In genomic region chr5:171635846-171636245, GRCh38 we compare ENCODE assay signal across 25 cellular contexts.
DNase-seq lines count a peak whose midpoint lies in the region; ATAC-seq and TF ChIP-seq lines count a peak whose summit lies in the region.
"Had no signal": no experiment of that assay in that cellular context is flagged by ENCODE, and none has a peak within 500 bp of the region (broad histone marks: within the 10 kb centered on the region; RNA-seq: fewer than 3 reads in every experiment).

No MANE protein-coding gene starts in this region.

- TF ChIP-seq POLR2A in right lobe of liver (IDR thresholded peaks at IDR 0.05), result no peak

- no peaks in the 10 kb centered on the region for H3K36me3 Mint-ChIP-seq in central memory CD8-positive, alpha-beta T cell (ENCODE audit: insufficient read depth)
- H3K36me3 Mint-ChIP-seq: CD14-positive monocyte; CD4-positive, alpha-beta memory T cell; CD4-positive, CD25-positive, alpha-beta regulatory T cell; CD8-positive, alpha-beta memory T cell had no signal

- H3K4me3 Mint-ChIP-seq in central memory CD8-positive, alpha-beta T cell, result no peak overlapping the region
- H3K4me3 Mint-ChIP-seq: CD14-positive monocyte; CD4-positive, alpha-beta memory T cell; CD4-positive, CD25-positive, alpha-beta regulatory T cell; CD8-positive, alpha-beta memory T cell had no signal

- H3K4me1 ChIP-seq in HEK293 (ENCODE audit: control insufficient read depth, insufficient read depth, low read length), result no peaks in the 10 kb centered on the region; the same call in 1 of the 2 replicates
- H3K4me1 ChIP-seq in neutrophil (ENCODE audit: control insufficient read depth in 1 of 2, insufficient read depth in 1 of 2, low read depth in 1 of 2, low read length in 1 of 2), result peaks cover 47 to 53% of the 10 kb centered on the region in 2 experiments
- no peaks in the 10 kb centered on the region for H3K4me1 ChIP-seq in aorta (ENCODE audit: control insufficient read depth in 1 of 2, insufficient read depth in 2 of 2, low read length in 2 of 2)
- H3K4me1 ChIP-seq in right lobe of liver, result no peaks in the 10 kb centered on the region
- no peaks in the 10 kb centered on the region for H3K4me1 ChIP-seq in foreskin keratinocyte
- H3K4me1 ChIP-seq: BE2C had no signal

- H3K9me3 ChIP-seq in HEK293 (ENCODE audit: control insufficient read depth, insufficient read depth, low read depth, low read length) (no peaks in the 10 kb centered on the region), neutrophil (no peaks in the 10 kb centered on the region), aorta (ENCODE audit: control insufficient read depth, low read length) (no peaks in the 10 kb centered on the region), right lobe of liver (no peaks in the 10 kb centered on the region)
- H3K9me3 ChIP-seq: BE2C, BLaER1 had no signal

- H3K27me3 Mint-ChIP-seq in central memory CD8-positive, alpha-beta T cell, result peaks cover 67% of the 10 kb centered on the region

- H3K27ac Mint-ChIP-seq in central memory CD8-positive, alpha-beta T cell (ENCODE audit: low read depth), result peak overlapping the region; percentile 67
- H3K27ac Mint-ChIP-seq: CD4-positive, alpha-beta memory T cell; CD4-positive, CD25-positive, alpha-beta regulatory T cell; CD8-positive, alpha-beta memory T cell had no signal

- H3K27me3 ChIP-seq in neutrophil (no peaks in the 10 kb centered on the region), aorta (ENCODE audit: control insufficient read depth in 1 of 2, insufficient read depth in 2 of 2, low read length in 1 of 2) (no peaks in the 10 kb centered on the region), right lobe of liver (no peaks in the 10 kb centered on the region), foreskin keratinocyte (peaks cover 28% of the 10 kb centered on the region)
- H3K27me3 ChIP-seq: BLaER1 had no signal

- CTCF ChIA-PET in HEK293 (lab: Yijun Ruan, JAX), result no interaction called here

- H3K9me3 Mint-ChIP-seq in central memory CD8-positive, alpha-beta T cell, result no peaks in the 10 kb centered on the region
- H3K9me3 Mint-ChIP-seq: CD14-positive monocyte; CD4-positive, alpha-beta memory T cell; CD8-positive, alpha-beta memory T cell had no signal

- H3K27ac ChIP-seq in HEK293 (ENCODE audit: extremely low read depth, low read depth, low read length), result no peak overlapping the region
- peak overlapping the region; percentile 83 for H3K27ac ChIP-seq in neutrophil
- H3K27ac ChIP-seq in aorta (ENCODE audit: low read depth in 1 of 2, low read length in 2 of 2), result no peak overlapping the region
- H3K27ac ChIP-seq in right lobe of liver, result no peak overlapping the region
- H3K27ac ChIP-seq in foreskin keratinocyte, result no peak overlapping the region
- H3K27ac ChIP-seq: BLaER1 had no signal

- POLR2A ChIA-PET in HEK293 (lab: Yijun Ruan, JAX), result no interaction called here

- no peak for TF ChIP-seq CTCF in HEK293 (tag by site-specific recombination; IDR thresholded peaks at IDR 0.05)
- no peak for TF ChIP-seq CTCF in neutrophil (IDR thresholded peaks at IDR 0.05)
- no peak for TF ChIP-seq CTCF in right lobe of liver (IDR thresholded peaks at IDR 0.05)
- no peak for TF ChIP-seq CTCF in foreskin keratinocyte (conservative IDR thresholded peaks at IDR 0.05)

- intact Hi-C loops in aorta (cut with DNase I) (no loop called here), right lobe of liver (cut with DNase I) (no loop called here)

- 95% methylated on average over 5 of the region's 5 CpGs for WGBS in aorta, 2 donors
- WGBS in right lobe of liver (ENCODE audit: insufficient coverage, low coverage, low lambda C conversion rate, missing lambda C conversion rate), result 57% methylated on average over 5 of the region's 5 CpGs

- no peaks in the 10 kb centered on the region for H3K4me1 Mint-ChIP-seq in central memory CD8-positive, alpha-beta T cell
- H3K4me1 Mint-ChIP-seq: CD4-positive, alpha-beta memory T cell; CD8-positive, alpha-beta memory T cell had no signal

- no peak overlapping the region for H3K4me3 ChIP-seq in HEK293 (ENCODE audit: low read depth, low read length)
- no peak overlapping the region for H3K4me3 ChIP-seq in neutrophil (ENCODE audit: low read depth in 1 of 2, low read length in 1 of 2)
- no peak overlapping the region for H3K4me3 ChIP-seq in aorta (ENCODE audit: low read length in 2 of 2)
- H3K4me3 ChIP-seq in right lobe of liver, result no peak overlapping the region
- H3K4me3 ChIP-seq: BLaER1, GM12878 had no signal

- ATAC-seq in central memory CD8-positive, alpha-beta T cell (replicated peaks; ENCODE audit: extremely low read depth, poor library complexity, severe bottlenecking), result no peak
- ATAC-seq in aorta (ENCODE audit: low FRiP score) (no peak), right lobe of liver (no peak), foreskin keratinocyte (no peak)
- ATAC-seq: GM12878 had no signal

- H3K36me3 ChIP-seq in HEK293 (ENCODE audit: control insufficient read depth in 2 of 2, insufficient read depth in 1 of 2, low read length in 2 of 2) (no peaks in the 10 kb centered on the region), neutrophil (no peaks in the 10 kb centered on the region), aorta (ENCODE audit: control insufficient read depth in 1 of 2, insufficient read depth in 2 of 2, low read length in 1 of 2) (no peaks in the 10 kb centered on the region), right lobe of liver (no peaks in the 10 kb centered on the region)
- H3K36me3 ChIP-seq: BE2C, BLaER1 had no signal

- no peak for DNase-seq in central memory CD8-positive, alpha-beta T cell (ENCODE audit: low spot score in 2 of 2)
- DNase-seq in SW 1271 (lab: John Stamatoyannopoulos, UW), result no peak
- DNase-seq in aorta, result no peak
- no peak for DNase-seq in right lobe of liver
- no peak for DNase-seq in foreskin keratinocyte
- DNase-seq: 8988T; ACHN; BE2C; C1 segment of cervical spinal cord; CD4-positive, alpha-beta memory T cell; CD4-positive, CD25-positive, alpha-beta regulatory T cell; CD8-positive, alpha-beta memory T cell; COR-L47; DMS 273 treated with DMSO at 0.1 percent for 48 hours; DMS153; DMS53; DMS79; DND-41; EL; GDM1 had no signal

TF ChIP-seq in HEK293, 187 proteins besides CTCF, POLR2A, EP300 and RAD21:
- TF ChIP-seq KLF17 (tag by site-specific recombination; IDR thresholded peaks at IDR 0.05), result no peak
- TF ChIP-seq PRDM1 (tag by site-specific recombination; IDR thresholded peaks at IDR 0.05), result peak; percentile 97
